In the genomic region with DNA sequence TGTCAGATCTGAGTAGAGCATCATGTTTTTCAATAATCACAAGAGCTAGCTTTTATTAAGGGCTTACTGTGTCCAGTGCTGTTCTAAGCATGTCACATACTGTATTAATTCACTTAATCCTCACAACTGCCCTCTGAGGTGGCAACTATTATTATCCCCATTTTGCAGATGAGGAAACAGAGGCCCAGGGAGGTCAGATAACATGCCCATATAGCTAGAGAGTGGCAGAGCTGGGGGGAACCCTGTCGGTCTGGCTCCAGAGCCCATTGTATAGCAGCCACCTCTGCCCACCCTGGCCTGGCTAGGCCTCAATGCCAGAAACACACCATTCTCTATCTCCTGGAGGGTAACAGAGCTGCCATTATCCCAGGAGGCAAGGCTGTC, we compare ENCODE assay signal across 1 cellular context.
TF ChIP-seq lines count a peak whose summit lies in the region.

No MANE protein-coding gene starts in this region.

TF ChIP-seq in GM12878, 131 proteins besides CTCF, POLR2A, EP300 and RAD21:
- TF ChIP-seq SMARCA5 (IDR thresholded peaks at IDR 0.05) (0 out of 2 replicates have a peak, but pooled peaks have one; percentile 40), MYC (IDR thresholded peaks at IDR 0.05; ENCODE audit: insufficient read depth, insufficient read length, insufficient replicate concordance, low read length, severe bottlenecking) (no peak)
